8 cellular contexts compared by ENCODE assay signal in the genomic region with DNA sequence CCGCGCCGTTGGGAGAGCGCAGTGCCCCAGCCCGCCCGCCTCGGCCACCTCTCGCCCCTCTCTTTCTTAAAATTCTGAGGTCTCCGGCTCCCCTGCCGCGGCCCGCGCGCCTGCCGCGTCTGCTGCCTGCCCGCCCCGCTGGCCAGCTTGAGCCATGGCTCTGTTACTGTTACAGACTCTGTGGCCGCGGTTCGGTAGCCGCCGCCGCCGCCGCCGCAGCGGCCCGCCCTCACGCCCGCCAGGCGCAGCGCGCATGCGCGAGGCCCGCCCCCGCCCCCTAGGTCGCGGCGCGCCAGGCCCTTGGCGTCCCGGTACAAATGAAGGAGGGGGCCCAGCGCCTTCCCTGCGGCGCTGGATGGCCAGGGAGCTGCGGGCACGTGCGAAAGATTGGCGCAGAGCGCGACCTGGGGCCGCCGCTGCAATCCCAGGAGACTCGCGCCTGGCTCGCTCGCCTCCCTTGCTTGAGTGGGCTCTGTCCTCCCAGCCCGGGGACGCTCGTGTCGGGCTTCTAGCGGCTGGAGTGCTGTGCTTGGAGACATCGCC. TPM values are rescaled to one million over a fixed set of nuclear protein-coding genes. Genes with fewer than 3 reads are reported as not detected.
A peak's percentile ranks its signal among the peaks of the same experiment; 100 is the strongest.
DNase-seq lines count a peak whose midpoint lies in the region; ATAC-seq and TF ChIP-seq lines count a peak whose summit lies in the region.

Gene ONECUT1 (minus strand): TSS at position 171 of the 543 bp plus-strand sequence. CDS start 452 bp downstream, outside the sequence.

- H3K4me3 ChIP-seq in BJ (ENCODE audit: low read depth, low read length) = peak within 1 kb of the TSS; percentile 45

- ATAC-seq in GM18868 (IDR thresholded peaks at IDR 0.05; ENCODE audit: unreplicated experiment) (peak; percentile 81), HG03103 (IDR thresholded peaks at IDR 0.05; ENCODE audit: low read depth, unreplicated experiment) (peak; percentile 59), foreskin keratinocyte (peak; percentile 49)

- POLR2A ChIA-PET in BJ (lab: Charles Lee) = no interaction called here

- no peaks in the 10 kb centered on the region for H3K36me3 ChIP-seq in BJ (ENCODE audit: control insufficient read depth, insufficient read depth, low read length)

- no peak within 1 kb of the TSS for H3K27ac ChIP-seq in foreskin keratinocyte

- H3K4me1 ChIP-seq in foreskin keratinocyte = no peaks in the 10 kb centered on the region

- peaks cover 69% of the 10 kb centered on the region for H3K27me3 ChIP-seq in BJ (ENCODE audit: control insufficient read depth, insufficient read depth, low read length)
- peaks cover 100% of the 10 kb centered on the region for H3K27me3 ChIP-seq in foreskin keratinocyte

- DNase-seq in BJ (ENCODE audit: low read depth) (no peak), NCI-H524 (lab: John Stamatoyannopoulos, UW) (peak; percentile 62 to 78), activated T-cell treated with anti-CD3 and anti-CD28 coated beads for 48 hours (ENCODE audit: low read depth) (peak; percentile 63), foreskin keratinocyte (no peak), nucleus accumbens (lab: John Stamatoyannopoulos, UW) (peak in 30 of 56 donors; percentile 6 to 67 (median 21)), kidney glomerular epithelial cell (lab: John Stamatoyannopoulos, UW) (no peak)

- CTCF ChIA-PET in BJ (lab: Yijun Ruan, JAX) = no interaction called here

- TF ChIP-seq CTCF in BJ (IDR thresholded peaks at IDR 0.05; ENCODE audit: insufficient read depth, low read depth, low read length) = no peak
- no peak for TF ChIP-seq CTCF in foreskin keratinocyte (conservative IDR thresholded peaks at IDR 0.05)

RNA-seq across cellular contexts. Expression of gene ONECUT1, which starts in this region (rescaled TPM):
- polyA plus RNA-seq in BJ (2011; rRNA removed) (not detected in 2 replicates), foreskin keratinocyte (not detected in 2 replicates)
- polyA minus RNA-seq in BJ (2011; rRNA and poly(A)+ RNA removed) = 0.19 TPM in 1 of 2 replicates, not detected in the other
- not detected in 2 replicates for total RNA-seq in foreskin keratinocyte

Comparison
In these comparisons a context has a peak if more than half of its experiments do, and no peak if none do; other contexts are left out.
1. Peak in ATAC-seq in foreskin keratinocyte; RNA of the gene not detected or under 1 TPM.
2. DNase-seq: peak in NCI-H524 (2 of 2), activated T-cell treated with anti-CD3 and anti-CD28 coated beads for 48 hours (single experiment) and nucleus accumbens (30 of 56); none in BJ (single experiment), foreskin keratinocyte (0 of 2) and kidney glomerular epithelial cell (single experiment).
3. Peak in every context shown above with its lines, with median percentiles within 50 percentile points of each other: ATAC-seq.